ENCODE assay signal across 1 cellular context in the genomic region with DNA sequence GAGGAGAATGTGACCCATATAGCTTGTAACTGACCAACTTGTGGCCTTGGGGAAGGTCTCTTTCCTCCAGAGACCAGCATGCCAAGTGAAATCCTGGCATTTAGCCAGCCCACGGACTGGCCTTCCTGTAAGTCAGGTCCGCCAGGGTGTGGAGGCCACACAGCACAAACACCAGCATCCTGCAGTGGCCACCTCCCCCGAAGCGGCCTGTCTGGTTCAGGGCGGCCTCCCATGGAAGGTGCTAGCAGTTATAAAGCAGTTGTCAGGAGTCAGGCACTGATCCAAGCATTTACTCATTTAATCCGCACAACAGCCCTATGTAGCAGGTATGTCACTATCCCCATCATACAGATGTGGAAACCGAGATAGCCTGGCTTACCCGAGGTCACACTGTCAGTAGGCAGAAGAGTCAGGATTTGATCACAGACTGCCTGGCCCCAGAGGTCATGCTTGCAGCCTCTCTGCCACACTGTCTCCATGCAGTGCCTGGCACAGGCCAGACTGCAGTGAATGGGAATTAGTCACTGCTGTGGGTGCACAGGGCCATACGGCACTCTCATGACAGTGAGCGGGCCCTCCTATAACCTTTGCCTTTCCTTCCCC.
TF ChIP-seq lines count a peak whose summit lies in the region.

No MANE protein-coding gene starts in this region.

TF ChIP-seq in endothelial cell of umbilical vein, 7 proteins besides CTCF, POLR2A, EP300 and RAD21:
- TF ChIP-seq EZH2 (IDR thresholded peaks at IDR 0.05; ENCODE audit: borderline replicate concordance, low read depth, low read length, severe bottlenecking), result no peak
- TF ChIP-seq FOS (IDR thresholded peaks at IDR 0.05; ENCODE audit: borderline replicate concordance, insufficient read depth, low read length), result no peak
- no peak for TF ChIP-seq JUN (IDR thresholded peaks at IDR 0.05; ENCODE audit: borderline replicate concordance, insufficient read depth, insufficient read length, low read depth)
- peak; percentile 70 for TF ChIP-seq POLR2AphosphoS5 (IDR thresholded peaks at IDR 0.05; ENCODE audit: insufficient read depth, low read depth, low read length)
- no peak for TF ChIP-seq GATA2 (IDR thresholded peaks at IDR 0.05; ENCODE audit: insufficient read depth, insufficient read length, low read depth, low read length)
- TF ChIP-seq, protein P1, sequence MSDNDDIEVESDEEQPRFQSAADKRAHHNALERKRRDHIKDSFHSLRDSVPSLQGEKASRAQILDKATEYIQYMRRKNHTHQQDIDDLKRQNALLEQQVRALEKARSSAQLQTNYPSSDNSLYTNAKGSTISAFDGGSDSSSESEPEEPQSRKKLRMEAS (IDR thresholded peaks at IDR 0.05; ENCODE audit: insufficient read depth, insufficient read length), result no peak
